Comparison of ENCODE assay signal across 14 cellular contexts in the genomic region with DNA sequence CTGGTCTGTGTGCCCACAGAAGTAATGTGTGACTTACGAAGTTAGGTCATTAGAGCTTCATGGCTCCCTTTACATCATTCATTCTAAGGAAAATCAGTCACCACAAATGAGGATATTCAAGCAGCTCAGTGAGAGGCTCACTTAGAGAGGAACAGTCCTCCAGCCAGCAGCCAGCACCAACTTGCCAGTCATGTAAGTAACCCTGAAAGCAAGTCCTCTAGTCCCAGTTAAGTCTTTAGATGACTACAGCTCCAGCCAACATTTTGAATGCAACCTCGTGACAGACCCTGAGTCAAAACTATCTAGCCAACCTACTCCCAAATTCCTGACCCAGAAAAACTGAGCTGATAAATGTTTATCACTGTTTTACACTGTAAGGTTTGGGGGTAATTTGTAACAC.
A peak's percentile ranks its signal among the peaks of the same experiment; 100 is the strongest.
DNase-seq lines count a peak whose midpoint lies in the region; ATAC-seq and TF ChIP-seq lines count a peak whose summit lies in the region.
"Had no signal": no experiment of that assay in that cellular context is flagged by ENCODE, and none has a peak within 500 bp of the region (broad histone marks: within the 10 kb centered on the region; RNA-seq: fewer than 3 reads in every experiment).

No MANE protein-coding gene starts in this region.

- no peak overlapping the region for H3K27ac ChIP-seq in trophoblast cell (ENCODE audit: low read depth, low read length)
- H3K27ac ChIP-seq: adrenal gland had no signal

- H3K9ac ChIP-seq in trophoblast cell (ENCODE audit: low read length): no peak overlapping the region

- H2BK120ac ChIP-seq in trophoblast cell (ENCODE audit: insufficient read depth, low read length, poor library complexity): no peak overlapping the region

- H2AK5ac ChIP-seq in trophoblast cell (ENCODE audit: low read length): no peak overlapping the region

- no peak overlapping the region for H2BK12ac ChIP-seq in trophoblast cell (ENCODE audit: low read length)

- no peaks in the 10 kb centered on the region for H3K79me1 ChIP-seq in trophoblast cell (ENCODE audit: low read length)

- no peaks in the 10 kb centered on the region for H3K9me3 Mint-ChIP-seq in endothelial cell (ENCODE audit: unreplicated experiment)
- H3K9me3 Mint-ChIP-seq: activated B cell treated with CpG ODN at 0.5 μM for 24 hours; central memory CD8-positive, alpha-beta T cell had no signal

- H4K91ac ChIP-seq in trophoblast cell (ENCODE audit: low read depth, low read length): no peak overlapping the region

- H3K4me3 Mint-ChIP-seq in endothelial cell (ENCODE audit: unreplicated experiment): no peak overlapping the region
- H3K4me3 Mint-ChIP-seq: activated B cell treated with CpG ODN at 0.5 μM for 24 hours; central memory CD8-positive, alpha-beta T cell had no signal

- H3K4ac ChIP-seq in trophoblast cell (ENCODE audit: low read depth, low read length): no peak overlapping the region

- H2AFZ ChIP-seq in trophoblast cell (ENCODE audit: insufficient read depth, low read length, poor library complexity): no peak overlapping the region

- no peak overlapping the region for H3K18ac ChIP-seq in trophoblast cell (ENCODE audit: low read length)

- no peak for TF ChIP-seq CTCF in endothelial cell (IDR thresholded peaks at IDR 0.05; ENCODE audit: unreplicated experiment)

- no peaks in the 10 kb centered on the region for H3K36me3 ChIP-seq in trophoblast cell (ENCODE audit: control insufficient read depth in 1 of 2, insufficient read depth in 2 of 2, low read length in 2 of 2)
- H3K36me3 ChIP-seq: adrenal gland had no signal

- ATAC-seq in HG03469 (IDR thresholded peaks at IDR 0.05; ENCODE audit: unreplicated experiment) (peak; percentile 60), HG02798 (IDR thresholded peaks at IDR 0.05; ENCODE audit: poor library complexity, unreplicated experiment) (no peak), HG02970 (IDR thresholded peaks at IDR 0.05; ENCODE audit: low FRiP score, unreplicated experiment) (no peak)

- H4K12ac ChIP-seq in trophoblast cell (ENCODE audit: low read depth, low read length): no peak overlapping the region

- no peaks in the 10 kb centered on the region for H3K27me3 Mint-ChIP-seq in endothelial cell (ENCODE audit: unreplicated experiment)
- H3K27me3 Mint-ChIP-seq: activated B cell treated with CpG ODN at 0.5 μM for 24 hours; central memory CD8-positive, alpha-beta T cell had no signal

- H3K79me2 ChIP-seq in trophoblast cell (ENCODE audit: control insufficient read depth, insufficient read depth, low read length, poor library complexity): no peaks in the 10 kb centered on the region

- no peaks in the 10 kb centered on the region for H3K4me1 ChIP-seq in trophoblast cell (ENCODE audit: control insufficient read depth in 1 of 2, insufficient read depth in 2 of 2, low read length in 2 of 2)

- WGBS in trophoblast cell (ENCODE audit: extremely low coverage, insufficient coverage, insufficient read length): no CpG with 5 or more reads among the region's 2 CpGs

- H3K27ac Mint-ChIP-seq in endothelial cell (ENCODE audit: unreplicated experiment): no peak overlapping the region
- H3K27ac Mint-ChIP-seq: activated B cell treated with CpG ODN at 0.5 μM for 24 hours had no signal

- peak; percentile 14 for DNase-seq in stimulated activated CD4-positive, alpha-beta T cell treated with anti-CD3 and anti-CD28 coated beads, Interleukin-4, amount 100 ng/mL, for 24 hours
- DNase-seq in stimulated activated CD4-positive, alpha-beta T cell treated with anti-CD3 and anti-CD28 coated beads, Interleukin-4, amount 100 ng/mL, for 1 hour: no peak
- DNase-seq in erythroblast (lab: John Stamatoyannopoulos, UW): peak; percentile 78 to 79
- no peak for DNase-seq in trophoblast cell
- DNase-seq in endothelial cell (ENCODE audit: low spot score): no peak
- DNase-seq: activated B cell treated with CpG ODN at 0.5 μM for 24 hours; adrenal gland; effector memory CD4-positive, alpha-beta T cell; MM.1S; NCI-H2029 treated with DMSO at 0.1 percent for 48 hours had no signal

- H3K36me3 Mint-ChIP-seq in endothelial cell (ENCODE audit: low read depth, unreplicated experiment): no peaks in the 10 kb centered on the region

- H3K14ac ChIP-seq in trophoblast cell (ENCODE audit: low read length): no peak overlapping the region

- TF ChIP-seq POLR2A in erythroblast (IDR thresholded peaks at IDR 0.05; ENCODE audit: low read length): peak; percentile 57

- no peak overlapping the region for H3K4me2 ChIP-seq in trophoblast cell (ENCODE audit: low read length)

- no peak overlapping the region for H2BK5ac ChIP-seq in trophoblast cell (ENCODE audit: low read depth, low read length, poor library complexity)

- H4K8ac ChIP-seq in trophoblast cell (ENCODE audit: low read depth, low read length): no peak overlapping the region

- H3K4me1 Mint-ChIP-seq in endothelial cell (ENCODE audit: unreplicated experiment): no peaks in the 10 kb centered on the region

- no peak overlapping the region for H3K4me3 ChIP-seq in trophoblast cell (ENCODE audit: low read depth, low read length)
- H3K4me3 ChIP-seq: adrenal gland had no signal

- no peaks in the 10 kb centered on the region for H3K27me3 ChIP-seq in trophoblast cell (ENCODE audit: insufficient read depth, low read length)
- H3K27me3 ChIP-seq: adrenal gland had no signal

- H3K9me3 ChIP-seq in trophoblast cell (ENCODE audit: insufficient read depth, low read depth, low read length): no peaks in the 10 kb centered on the region

- no peak overlapping the region for H3K23ac ChIP-seq in trophoblast cell (ENCODE audit: low read length)

Comparison
In these comparisons a context has a peak if more than half of its experiments do, and no peak if none do; other contexts are left out.
1. DNase-seq: peak in stimulated activated CD4-positive, alpha-beta T cell treated with anti-CD3 and anti-CD28 coated beads, Interleukin-4, amount 100 ng/mL, for 24 hours (single experiment) and erythroblast (2 of 2); none in stimulated activated CD4-positive, alpha-beta T cell treated with anti-CD3 and anti-CD28 coated beads, Interleukin-4, amount 100 ng/mL, for 1 hour (single experiment), trophoblast cell (0 of 2) and endothelial cell (single experiment).